Comparison of ENCODE assay signal across 8 cellular contexts in the genomic region with DNA sequence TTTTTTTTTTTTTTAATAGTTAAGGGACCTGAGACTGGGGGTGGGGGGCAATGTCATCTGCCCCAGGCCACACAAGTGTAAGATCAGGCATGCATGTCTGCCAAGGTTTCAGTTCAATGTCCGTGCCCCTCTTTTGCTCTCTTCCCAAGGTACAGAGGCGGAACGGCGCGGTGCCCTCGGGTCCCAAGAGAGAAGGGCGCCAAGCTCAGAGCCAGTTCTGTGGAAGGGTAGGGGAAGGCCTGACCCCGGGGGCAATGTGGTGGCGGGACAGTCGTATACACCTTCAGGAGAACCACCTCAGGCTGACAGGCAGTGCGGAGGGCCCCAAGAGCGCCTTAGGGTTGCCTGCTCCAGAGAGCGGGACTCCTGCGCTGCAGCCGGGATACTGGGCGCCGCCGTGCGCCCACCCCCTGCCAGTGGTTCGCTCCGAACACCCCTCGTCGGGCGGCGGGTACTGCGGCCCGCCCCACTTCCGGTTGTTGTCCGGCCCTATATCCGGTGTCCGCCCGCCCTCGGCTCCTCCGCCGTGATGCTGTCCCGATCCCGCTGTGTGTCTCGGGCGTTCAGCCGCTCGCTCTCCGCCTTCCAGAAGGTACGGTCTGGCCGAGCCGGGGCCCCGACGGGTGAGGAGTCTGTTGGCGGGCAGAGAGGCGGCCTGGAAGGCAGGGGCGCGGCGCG. TPM values are rescaled to one million over a fixed set of nuclear protein-coding genes. Genes with fewer than 3 reads are reported as not detected.
A peak's percentile ranks its signal among the peaks of the same experiment; 100 is the strongest.
DNase-seq lines count a peak whose midpoint lies in the region; ATAC-seq and TF ChIP-seq lines count a peak whose summit lies in the region.

A gene (plus strand): TSS at position 492 of the 678 bp plus-strand sequence. CDS start 38 bp downstream, at position 530.

- WGBS in gastroesophageal sphincter (ENCODE audit: low coverage in 1 of 2), 2 donors: 2 to 4% methylated on average over 5 to 6 of the region's 53 CpGs

- H3K27me3 ChIP-seq in gastroesophageal sphincter (no peaks in the 10 kb centered on the region), neutrophil (no peaks in the 10 kb centered on the region)

- no peaks in the 10 kb centered on the region for H3K27me3 Mint-ChIP-seq in activated naive CD4-positive, alpha-beta T cell treated with anti-CD3 and anti-CD28 coated beads for 36 hours (ENCODE audit: low read depth)

- no peaks in the 10 kb centered on the region for H3K9me3 Mint-ChIP-seq in activated naive CD4-positive, alpha-beta T cell treated with anti-CD3 and anti-CD28 coated beads for 36 hours

- peak within 1 kb of the TSS; percentile 79 to 100 for H3K4me3 ChIP-seq in gastroesophageal sphincter
- peak within 1 kb of the TSS; percentile 76 to 85 for H3K4me3 ChIP-seq in neutrophil (ENCODE audit: low read depth in 1 of 2, low read length in 1 of 2)

- H3K9me3 ChIP-seq in gastroesophageal sphincter: no peaks in the 10 kb centered on the region
- H3K9me3 ChIP-seq in neutrophil: no peaks in the 10 kb centered on the region

- POLR2A ChIA-PET in HEK293T (lab: Yijun Ruan, JAX): interaction anchor here (0.6 to 4.2 kb wide), 11 partner anchors 9 to 300 kb away, joined by 3 to 35 read pairs (median 5); a partner anchor contains a TSS

- intact Hi-C loops in activated naive CD4-positive, alpha-beta T cell treated with anti-CD3 and anti-CD28 coated beads for 36 hours (cut with micrococcal nuclease): loop anchor here (1.0 to 5.0 kb wide), 5 partner anchors 24 to 389 kb away; a partner anchor contains a TSS

- peaks cover 63% of the 10 kb centered on the region for H3K4me1 Mint-ChIP-seq in activated naive CD4-positive, alpha-beta T cell treated with anti-CD3 and anti-CD28 coated beads for 36 hours (ENCODE audit: low read depth)

- peaks cover 0 to 10% of the 10 kb centered on the region in 2 donors for H3K36me3 ChIP-seq in gastroesophageal sphincter
- H3K36me3 ChIP-seq in neutrophil: peaks cover 13% of the 10 kb centered on the region

- DNase-seq in GM04503 (ENCODE audit: low read depth) (peak; percentile 38), HEK293T (ENCODE audit: extremely low spot score) (peak; percentile 94), MV-4-11 (lab: John Stamatoyannopoulos, UW) (peak; percentile 78), SK-N-DZ (ENCODE audit: low spot score) (peak; percentile 80), superior temporal gyrus (ENCODE audit: extremely low spot score) (peak; percentile 89)
- peak; percentile 87 for DNase-seq in activated naive CD4-positive, alpha-beta T cell treated with anti-CD3 and anti-CD28 coated beads for 36 hours

- peak within 1 kb of the TSS; percentile 83 to 98 (median 96) for H3K27ac ChIP-seq in gastroesophageal sphincter
- peak within 1 kb of the TSS; percentile 96 for H3K27ac ChIP-seq in neutrophil

- peak in 1 of 4 experiments; percentile 15 for TF ChIP-seq CTCF in gastroesophageal sphincter (IDR thresholded peaks at IDR 0.05)
- TF ChIP-seq CTCF in neutrophil (IDR thresholded peaks at IDR 0.05): peak; percentile 17

- ATAC-seq in gastroesophageal sphincter: peak; percentile 94

- peak; percentile 74 to 82 for TF ChIP-seq POLR2A in gastroesophageal sphincter (IDR thresholded peaks at IDR 0.05)

- H3K27ac Mint-ChIP-seq in activated naive CD4-positive, alpha-beta T cell treated with anti-CD3 and anti-CD28 coated beads for 36 hours: peak within 1 kb of the TSS; percentile 94

- H3K4me3 Mint-ChIP-seq in activated naive CD4-positive, alpha-beta T cell treated with anti-CD3 and anti-CD28 coated beads for 36 hours: peak within 1 kb of the TSS; percentile 91

- CTCF ChIA-PET in HEK293T (lab: Yijun Ruan, JAX): interaction anchor here (0.6 to 6.5 kb wide), 4 partner anchors 21 to 337 kb away, joined by 3 to 59 read pairs (median 15); no protein-coding TSS in a partner anchor
- CTCF ChIA-PET in activated naive CD4-positive, alpha-beta T cell treated with anti-CD3 and anti-CD28 coated beads for 36 hours (lab: Charles Lee): interaction anchor here (0.8 to 6.3 kb wide), 8 partner anchors 10 to 250 kb away, joined by 3 to 73 read pairs (median 10); a partner anchor contains a TSS

- peaks cover 17 to 52% (median 30%) of the 10 kb centered on the region in 3 donors for H3K4me1 ChIP-seq in gastroesophageal sphincter
- peaks cover 22 to 32% of the 10 kb centered on the region in 2 experiments for H3K4me1 ChIP-seq in neutrophil (ENCODE audit: control insufficient read depth in 1 of 2, insufficient read depth in 1 of 2, low read depth in 1 of 2, low read length in 1 of 2)

- TF ChIP-seq EP300 in gastroesophageal sphincter (IDR thresholded peaks at IDR 0.05): no peak

- peaks cover 13% of the 10 kb centered on the region for H3K36me3 Mint-ChIP-seq in activated naive CD4-positive, alpha-beta T cell treated with anti-CD3 and anti-CD28 coated beads for 36 hours (ENCODE audit: low read depth)

TF ChIP-seq in HEK293T, 16 proteins besides CTCF, POLR2A, EP300 and RAD21:
- TF ChIP-seq FOXK2 (IDR thresholded peaks at IDR 0.05) (no peak), FOXM1 (IDR thresholded peaks at IDR 0.05; ENCODE audit: borderline replicate concordance) (peak; percentile 77; the same call in 1 of the 2 replicates), HDGF (IDR thresholded peaks at IDR 0.05; ENCODE audit: borderline replicate concordance) (no peak), BHLHE40 (IDR thresholded peaks at IDR 0.05; ENCODE audit: borderline replicate concordance) (peak; percentile 77), LEF1 (IDR thresholded peaks at IDR 0.05; ENCODE audit: borderline replicate concordance) (no peak; the same call in 1 of the 2 replicates), ELF4 (IDR thresholded peaks at IDR 0.05) (peak; percentile 35; the same call in 1 of the 2 replicates), TARDBP (IDR thresholded peaks at IDR 0.05) (no peak), ZNF384 (IDR thresholded peaks at IDR 0.05) (no peak)
- TF ChIP-seq, protein P1, sequence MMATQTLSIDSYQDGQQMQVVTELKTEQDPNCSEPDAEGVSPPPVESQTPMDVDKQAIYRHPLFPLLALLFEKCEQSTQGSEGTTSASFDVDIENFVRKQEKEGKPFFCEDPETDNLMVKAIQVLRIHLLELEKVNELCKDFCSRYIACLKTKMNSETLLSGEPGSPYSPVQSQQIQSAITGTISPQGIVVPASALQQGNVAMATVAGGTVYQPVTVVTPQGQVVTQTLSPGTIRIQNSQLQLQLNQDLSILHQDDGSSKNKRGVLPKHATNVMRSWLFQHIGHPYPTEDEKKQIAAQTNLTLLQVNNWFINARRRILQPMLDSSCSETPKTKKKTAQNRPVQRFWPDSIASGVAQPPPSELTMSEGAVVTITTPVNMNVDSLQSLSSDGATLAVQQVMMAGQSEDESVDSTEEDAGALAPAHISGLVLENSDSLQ (IDR thresholded peaks at IDR 0.05): 0 out of 2 replicates have a peak, but pooled peaks have one; percentile 4
TF ChIP-seq in HEK293T: peak in this region for 4.

RNA-seq across cellular contexts. Expression of the gene that starts here (rescaled TPM):
- polyA plus RNA-seq in SK-N-DZ (2014; cell fraction: cytosol; rRNA removed): 49.6 and 54.2 TPM in 2 replicates
- polyA plus RNA-seq in SK-N-DZ (2014; cell fraction: nucleus; rRNA removed): 75.1 and 106 TPM in 2 replicates
- 100 to 1,000 TPM; 126 to 132 TPM for total RNA-seq in activated naive CD4-positive, alpha-beta T cell treated with anti-CD3 and anti-CD28 coated beads for 36 hours
- 10 to 100 TPM; 79.3 to 98.7 (median 87.8) TPM for total RNA-seq in gastroesophageal sphincter

Comparison
In these comparisons a context has a peak if more than half of its experiments do, and no peak if none do; other contexts are left out.
1. Peak in every context shown above with its lines: DNase-seq, ATAC-seq, H3K4me3 ChIP-seq and H3K27ac ChIP-seq.
2. DNase-seq: peak in every context shown above with its lines; median percentile 94 in HEK293T; 89 in superior temporal gyrus; 87 in activated naive CD4-positive, alpha-beta T cell treated with anti-CD3 and anti-CD28 coated beads for 36 hours; 80 in SK-N-DZ; 78 in MV-4-11; 38 in GM04503.